ENCODE assay signal across 26 cellular contexts in genomic region chr7:74708569-74709275, GRCh38. TPM values are rescaled to one million over a fixed set of nuclear protein-coding genes. Genes with fewer than 3 reads are reported as not detected.
DNase-seq lines count a peak whose midpoint lies in the region; ATAC-seq and TF ChIP-seq lines count a peak whose summit lies in the region.
"Had no signal": no experiment of that assay in that cellular context is flagged by ENCODE, and none has a peak within 500 bp of the region (broad histone marks: within the 10 kb centered on the region; RNA-seq: fewer than 3 reads in every experiment).

No MANE protein-coding gene starts in this region.

- H3K27ac ChIP-seq in cardiac muscle cell (peak overlapping the region; percentile 36), cingulate gyrus (ENCODE audit: low read depth, low read length) (peak overlapping the region; percentile 29), right lobe of liver (peak overlapping the region in 2 of 3 donors; percentile 33 to 57), mammary epithelial cell (ENCODE audit: insufficient read depth, low read depth, low read length) (no peak overlapping the region), suprapubic skin (no peak overlapping the region)
- H3K27ac ChIP-seq: A549, BLaER1, brain microvascular endothelial cell, heart right ventricle had no signal

- ATAC-seq in Right ventricle myocardium inferior (no peak), right lobe of liver (peak; percentile 67 to 75 (median 74))
- ATAC-seq: HCT116 had no signal

- H4K20me1 ChIP-seq in mammary epithelial cell (ENCODE audit: insufficient read depth, low read length) = no peaks in the 10 kb centered on the region

- H3K4me2 ChIP-seq in mammary epithelial cell (ENCODE audit: insufficient read depth, low read depth, low read length) = no peak overlapping the region
- H3K4me2 ChIP-seq: A549, BLaER1 had no signal

- TF ChIP-seq POLR2A in right lobe of liver (IDR thresholded peaks at IDR 0.05) = no peak
- TF ChIP-seq POLR2A in suprapubic skin (IDR thresholded peaks at IDR 0.05) = no peak

- intact Hi-C loops in Right ventricle myocardium inferior (cut with DNase I) = no loop called here
- intact Hi-C loops in right lobe of liver (cut with DNase I) = no loop called here
- intact Hi-C loops in mammary epithelial cell (cut with micrococcal nuclease) = no loop called here

- CTCF ChIA-PET in mammary epithelial cell (lab: Charles Lee; ENCODE audit: low non-redundant PET) = no interaction called here

- H3K9me3 ChIP-seq in cardiac muscle cell (ENCODE audit: low read depth) (no peaks in the 10 kb centered on the region), right lobe of liver (no peaks in the 10 kb centered on the region), mammary epithelial cell (replicated peaks; ENCODE audit: insufficient read depth, low read length) (peaks cover 7% of the 10 kb centered on the region), suprapubic skin (peaks cover 7% of the 10 kb centered on the region)

- in situ Hi-C loops in mammary epithelial cell (cut with MboI; ENCODE audit: low sequenced_read_pairs in 2 of 2) = no loop called here

- DNase-seq in cardiac muscle cell (ENCODE audit: low read depth in 1 of 2, low spot score in 1 of 2) = peak in 1 of 2 donors; percentile 38
- no peak for DNase-seq in Right ventricle myocardium inferior (ENCODE audit: missing footprints)
- DNase-seq in right lobe of liver = no peak
- DNase-seq in mammary epithelial cell = no peak
- no peak for DNase-seq in suprapubic skin (ENCODE audit: low spot score in 2 of 2)
- no peak for DNase-seq in COR-L47 (lab: John Stamatoyannopoulos, UW)
- no peak for DNase-seq in AML-193 (lab: John Stamatoyannopoulos, UW)
- DNase-seq: activated B cell treated with CpG ODN at 0.5 μM for 24 hours; activated CD4-positive, alpha-beta memory T cell treated with anti-CD3 and anti-CD28 coated beads, Interleukin-2, amount 10 ng/mL, durations not matched to agents 7 days and 5 days; activated effector memory CD4-positive, alpha-beta T cell treated with anti-CD3 and anti-CD28 coated beads, Interleukin-2, amount 50 U/mL, for 16 hours; brain microvascular endothelial cell; Calu3; DND-41; heart right ventricle; mesenchymal stem cell; NCI-H1092; NCI-H2029 treated with DMSO at 0.1 percent for 48 hours; nucleus accumbens; Right ventricle myocardium superior; small intestine; stimulated activated CD4-positive, alpha-beta T cell treated with anti-CD3 and anti-CD28 coated beads, Interleukin-1b, Interleukin-23, amount 100 ng/mL, for 48 hours; T1000 had no signal

- no peak for TF ChIP-seq EP300 in suprapubic skin (IDR thresholded peaks at IDR 0.05)

- H3K27me3 ChIP-seq in cardiac muscle cell = no peaks in the 10 kb centered on the region
- no peaks in the 10 kb centered on the region for H3K27me3 ChIP-seq in right lobe of liver
- H3K27me3 ChIP-seq in mammary epithelial cell (ENCODE audit: insufficient read depth, low read length) = no peaks in the 10 kb centered on the region
- H3K27me3 ChIP-seq in suprapubic skin = no peaks in the 10 kb centered on the region
- H3K27me3 ChIP-seq: BLaER1, brain microvascular endothelial cell, heart right ventricle had no signal

- TF ChIP-seq CTCF in cardiac muscle cell (IDR thresholded peaks at IDR 0.05; ENCODE audit: low read depth, low read length) (no peak), right lobe of liver (IDR thresholded peaks at IDR 0.05) (no peak), mammary epithelial cell (conservative IDR thresholded peaks at IDR 0.05 in 1 of 2, IDR thresholded peaks at IDR 0.05 in 1 of 2; ENCODE audit: extremely low read depth in 1 of 2, insufficient read depth in 1 of 2, low read depth in 1 of 2, low read length in 2 of 2) (no peak), suprapubic skin (IDR thresholded peaks at IDR 0.05) (no peak)

- no peak overlapping the region for H3K9ac ChIP-seq in mammary epithelial cell (ENCODE audit: insufficient read depth, low read length)
- H3K9ac ChIP-seq: BLaER1 had no signal

- no TSS peak for BruUV-seq in mammary epithelial cell (replicated peaks; lab: Mats Ljungman, UMichigan)

- peaks cover 17% of the 10 kb centered on the region for H3K79me2 ChIP-seq in mammary epithelial cell (ENCODE audit: insufficient read depth, low read length)

- dilution Hi-C loops in mammary epithelial cell (cut with HindIII; ENCODE audit: low sequenced_read_pairs) = no loop called here

- 46% methylated on average over 6 of the region's 7 CpGs for WGBS in right lobe of liver (ENCODE audit: insufficient coverage, low coverage, low lambda C conversion rate, missing lambda C conversion rate)
- 79% methylated on average over 7 of the region's 7 CpGs for WGBS in mammary epithelial cell (ENCODE audit: low coverage, missing lambda C conversion rate)
- WGBS in suprapubic skin = 64% methylated on average over 7 of the region's 7 CpGs

- H3K36me3 ChIP-seq in cardiac muscle cell (peaks cover 84% of the 10 kb centered on the region), right lobe of liver (peaks cover 0 to 49% (median 27%) of the 10 kb centered on the region in 4 donors), mammary epithelial cell (ENCODE audit: insufficient read depth, low read length) (peaks cover 59% of the 10 kb centered on the region), suprapubic skin (peaks cover 95% of the 10 kb centered on the region)

- H3K4me3 ChIP-seq in cardiac muscle cell (no peak overlapping the region), right lobe of liver (no peak overlapping the region), mammary epithelial cell (replicated peaks in 1 of 3; ENCODE audit: insufficient read depth in 1 of 3, low read depth in 2 of 3, low read length in 3 of 3) (no peak overlapping the region), suprapubic skin (no peak overlapping the region)
- H3K4me3 ChIP-seq: A549, BLaER1, heart right ventricle had no signal

- H2AFZ ChIP-seq in mammary epithelial cell (ENCODE audit: low read depth, low read length) = no peak overlapping the region

- H3K4me1 ChIP-seq in cardiac muscle cell (ENCODE audit: low read depth) = no peaks in the 10 kb centered on the region
- peaks cover 0 to 30% (median 14%) of the 10 kb centered on the region in 4 donors for H3K4me1 ChIP-seq in right lobe of liver
- no peaks in the 10 kb centered on the region for H3K4me1 ChIP-seq in mammary epithelial cell (ENCODE audit: insufficient read depth, low read length)
- H3K4me1 ChIP-seq in suprapubic skin = no peaks in the 10 kb centered on the region
- H3K4me1 ChIP-seq: BLaER1, heart right ventricle had no signal

RNA-seq across cellular contexts. Expression of gene GTF2I, which starts 51.2 kb away (rescaled TPM):
- total RNA-seq in cardiac muscle cell = 221 and 367 TPM in 2 replicates
- 189 and 203 TPM in 2 replicates for polyA plus RNA-seq in cardiac muscle cell
- 121 TPM for total RNA-seq in Right ventricle myocardium inferior
- total RNA-seq in right lobe of liver = 100 to 1,000 TPM in 2 of 6 experiments, 10 to 100 TPM in 4; 59.0 to 116 (median 90.9) TPM
- 100 to 1,000 TPM; 170 to 184 TPM for total RNA-seq in mammary epithelial cell
- polyA plus RNA-seq in mammary epithelial cell = 47.9 TPM
- 154 TPM for polyA minus RNA-seq in mammary epithelial cell
- 100 to 1,000 TPM; 142 to 376 (median 172) TPM for total RNA-seq in suprapubic skin

Comparison
In these comparisons a context has a peak if more than half of its experiments do, and no peak if none do; other contexts are left out.
1. H3K27ac ChIP-seq: peak in cardiac muscle cell (single experiment), cingulate gyrus (single experiment) and right lobe of liver (2 of 3); none in mammary epithelial cell (single experiment) and suprapubic skin (single experiment).